ENCODE assay signal across 2 cellular contexts in the genomic region with DNA sequence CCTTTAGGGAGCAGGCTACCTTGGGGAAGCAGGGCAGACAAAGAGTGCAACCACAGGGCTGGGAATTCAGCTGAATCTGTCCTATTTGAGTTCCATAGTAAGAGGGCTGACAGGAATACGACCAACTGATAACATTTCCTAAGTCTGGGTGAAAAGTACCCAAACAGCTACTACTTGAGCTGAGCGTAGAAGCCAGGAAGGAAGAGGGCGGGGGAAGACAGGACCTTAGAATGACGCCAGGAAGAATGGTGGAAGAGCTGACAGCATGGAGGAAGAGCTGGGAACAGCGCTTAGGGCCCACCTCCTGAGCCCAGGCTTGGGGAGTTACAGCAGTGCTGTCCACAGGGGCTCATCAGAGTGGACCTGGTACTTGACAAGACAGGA.
TF ChIP-seq lines count a peak whose summit lies in the region.

No MANE protein-coding gene starts in this region.

TF ChIP-seq in liver, 16 proteins besides CTCF, POLR2A, EP300 and RAD21:
- no peak for TF ChIP-seq EGR1 (IDR thresholded peaks at IDR 0.05; ENCODE audit: low read depth in 2 of 2)
- TF ChIP-seq FOXA1 (IDR thresholded peaks at IDR 0.05) = no peak
- no peak for TF ChIP-seq SP1 (IDR thresholded peaks at IDR 0.05)
- TF ChIP-seq YY1 (IDR thresholded peaks at IDR 0.05) = no peak
- TF ChIP-seq HNF4A (conservative IDR thresholded peaks at IDR 0.05) = no peak
- TF ChIP-seq, protein P1, sequence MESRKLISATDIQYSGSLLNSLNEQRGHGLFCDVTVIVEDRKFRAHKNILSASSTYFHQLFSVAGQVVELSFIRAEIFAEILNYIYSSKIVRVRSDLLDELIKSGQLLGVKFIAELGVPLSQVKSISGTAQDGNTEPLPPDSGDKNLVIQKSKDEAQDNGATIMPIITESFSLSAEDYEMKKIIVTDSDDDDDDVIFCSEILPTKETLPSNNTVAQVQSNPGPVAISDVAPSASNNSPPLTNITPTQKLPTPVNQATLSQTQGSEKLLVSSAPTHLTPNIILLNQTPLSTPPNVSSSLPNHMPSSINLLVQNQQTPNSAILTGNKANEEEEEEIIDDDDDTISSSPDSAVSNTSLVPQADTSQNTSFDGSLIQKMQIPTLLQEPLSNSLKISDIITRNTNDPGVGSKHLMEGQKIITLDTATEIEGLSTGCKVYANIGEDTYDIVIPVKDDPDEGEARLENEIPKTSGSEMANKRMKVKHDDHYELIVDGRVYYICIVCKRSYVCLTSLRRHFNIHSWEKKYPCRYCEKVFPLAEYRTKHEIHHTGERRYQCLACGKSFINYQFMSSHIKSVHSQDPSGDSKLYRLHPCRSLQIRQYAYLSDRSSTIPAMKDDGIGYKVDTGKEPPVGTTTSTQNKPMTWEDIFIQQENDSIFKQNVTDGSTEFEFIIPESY (IDR thresholded peaks at IDR 0.05) = no peak
- TF ChIP-seq, protein P2, sequence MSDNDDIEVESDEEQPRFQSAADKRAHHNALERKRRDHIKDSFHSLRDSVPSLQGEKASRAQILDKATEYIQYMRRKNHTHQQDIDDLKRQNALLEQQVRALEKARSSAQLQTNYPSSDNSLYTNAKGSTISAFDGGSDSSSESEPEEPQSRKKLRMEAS (IDR thresholded peaks at IDR 0.05) = no peak
- TF ChIP-seq NR2F2 (IDR thresholded peaks at IDR 0.05) = peak; percentile 47
TF ChIP-seq in liver: peak in this region for 1.

TF ChIP-seq in HepG2, 621 proteins besides CTCF, POLR2A, EP300 and RAD21:
- TF ChIP-seq, protein P3, sequence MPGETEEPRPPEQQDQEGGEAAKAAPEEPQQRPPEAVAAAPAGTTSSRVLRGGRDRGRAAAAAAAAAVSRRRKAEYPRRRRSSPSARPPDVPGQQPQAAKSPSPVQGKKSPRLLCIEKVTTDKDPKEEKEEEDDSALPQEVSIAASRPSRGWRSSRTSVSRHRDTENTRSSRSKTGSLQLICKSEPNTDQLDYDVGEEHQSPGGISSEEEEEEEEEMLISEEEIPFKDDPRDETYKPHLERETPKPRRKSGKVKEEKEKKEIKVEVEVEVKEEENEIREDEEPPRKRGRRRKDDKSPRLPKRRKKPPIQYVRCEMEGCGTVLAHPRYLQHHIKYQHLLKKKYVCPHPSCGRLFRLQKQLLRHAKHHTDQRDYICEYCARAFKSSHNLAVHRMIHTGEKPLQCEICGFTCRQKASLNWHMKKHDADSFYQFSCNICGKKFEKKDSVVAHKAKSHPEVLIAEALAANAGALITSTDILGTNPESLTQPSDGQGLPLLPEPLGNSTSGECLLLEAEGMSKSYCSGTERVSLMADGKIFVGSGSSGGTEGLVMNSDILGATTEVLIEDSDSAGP (CRISPR knock-in tag; IDR thresholded peaks at IDR 0.05; ENCODE audit: borderline replicate concordance) = no peak
- TF ChIP-seq ZNF235 (CRISPR knock-in tag; IDR thresholded peaks at IDR 0.05; ENCODE audit: borderline replicate concordance) (no peak), CAMTA2 (CRISPR knock-in tag; IDR thresholded peaks at IDR 0.05; ENCODE audit: borderline replicate concordance) (no peak), KDM5B (CRISPR knock-in tag; IDR thresholded peaks at IDR 0.05; ENCODE audit: borderline replicate concordance) (no peak), ZBTB38 (CRISPR knock-in tag; IDR thresholded peaks at IDR 0.05) (no peak), STAT5B (CRISPR knock-in tag; IDR thresholded peaks at IDR 0.05) (no peak), ATF7 (IDR thresholded peaks at IDR 0.05) (no peak), ATF7 (CRISPR knock-in tag; IDR thresholded peaks at IDR 0.05) (no peak), ETV5 (CRISPR knock-in tag; IDR thresholded peaks at IDR 0.05; ENCODE audit: borderline replicate concordance) (no peak), ZNF550 (CRISPR knock-in tag; IDR thresholded peaks at IDR 0.05; ENCODE audit: borderline replicate concordance) (no peak), HHEX (CRISPR knock-in tag; IDR thresholded peaks at IDR 0.05) (no peak), HMG20B (CRISPR knock-in tag; conservative IDR thresholded peaks at IDR 0.05) (no peak), ZNF446 (CRISPR knock-in tag; IDR thresholded peaks at IDR 0.05) (no peak), FIP1L1 (IDR thresholded peaks at IDR 0.05; ENCODE audit: borderline replicate concordance, insufficient read depth, low read depth, low read length) (no peak)
- TF ChIP-seq, protein P4, sequence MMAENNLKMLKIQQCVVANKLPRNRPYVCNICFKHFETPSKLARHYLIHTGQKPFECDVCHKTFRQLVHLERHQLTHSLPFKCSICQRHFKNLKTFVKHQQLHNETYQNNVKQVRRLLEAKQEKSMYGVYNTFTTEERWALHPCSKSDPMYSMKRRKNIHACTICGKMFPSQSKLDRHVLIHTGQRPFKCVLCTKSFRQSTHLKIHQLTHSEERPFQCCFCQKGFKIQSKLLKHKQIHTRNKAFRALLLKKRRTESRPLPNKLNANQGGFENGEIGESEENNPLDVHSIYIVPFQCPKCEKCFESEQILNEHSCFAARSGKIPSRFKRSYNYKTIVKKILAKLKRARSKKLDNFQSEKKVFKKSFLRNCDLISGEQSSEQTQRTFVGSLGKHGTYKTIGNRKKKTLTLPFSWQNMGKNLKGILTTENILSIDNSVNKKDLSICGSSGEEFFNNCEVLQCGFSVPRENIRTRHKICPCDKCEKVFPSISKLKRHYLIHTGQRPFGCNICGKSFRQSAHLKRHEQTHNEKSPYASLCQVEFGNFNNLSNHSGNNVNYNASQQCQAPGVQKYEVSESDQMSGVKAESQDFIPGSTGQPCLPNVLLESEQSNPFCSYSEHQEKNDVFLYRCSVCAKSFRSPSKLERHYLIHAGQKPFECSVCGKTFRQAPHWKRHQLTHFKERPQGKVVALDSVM (CRISPR knock-in tag; IDR thresholded peaks at IDR 0.05) = no peak
- TF ChIP-seq, protein P5, sequence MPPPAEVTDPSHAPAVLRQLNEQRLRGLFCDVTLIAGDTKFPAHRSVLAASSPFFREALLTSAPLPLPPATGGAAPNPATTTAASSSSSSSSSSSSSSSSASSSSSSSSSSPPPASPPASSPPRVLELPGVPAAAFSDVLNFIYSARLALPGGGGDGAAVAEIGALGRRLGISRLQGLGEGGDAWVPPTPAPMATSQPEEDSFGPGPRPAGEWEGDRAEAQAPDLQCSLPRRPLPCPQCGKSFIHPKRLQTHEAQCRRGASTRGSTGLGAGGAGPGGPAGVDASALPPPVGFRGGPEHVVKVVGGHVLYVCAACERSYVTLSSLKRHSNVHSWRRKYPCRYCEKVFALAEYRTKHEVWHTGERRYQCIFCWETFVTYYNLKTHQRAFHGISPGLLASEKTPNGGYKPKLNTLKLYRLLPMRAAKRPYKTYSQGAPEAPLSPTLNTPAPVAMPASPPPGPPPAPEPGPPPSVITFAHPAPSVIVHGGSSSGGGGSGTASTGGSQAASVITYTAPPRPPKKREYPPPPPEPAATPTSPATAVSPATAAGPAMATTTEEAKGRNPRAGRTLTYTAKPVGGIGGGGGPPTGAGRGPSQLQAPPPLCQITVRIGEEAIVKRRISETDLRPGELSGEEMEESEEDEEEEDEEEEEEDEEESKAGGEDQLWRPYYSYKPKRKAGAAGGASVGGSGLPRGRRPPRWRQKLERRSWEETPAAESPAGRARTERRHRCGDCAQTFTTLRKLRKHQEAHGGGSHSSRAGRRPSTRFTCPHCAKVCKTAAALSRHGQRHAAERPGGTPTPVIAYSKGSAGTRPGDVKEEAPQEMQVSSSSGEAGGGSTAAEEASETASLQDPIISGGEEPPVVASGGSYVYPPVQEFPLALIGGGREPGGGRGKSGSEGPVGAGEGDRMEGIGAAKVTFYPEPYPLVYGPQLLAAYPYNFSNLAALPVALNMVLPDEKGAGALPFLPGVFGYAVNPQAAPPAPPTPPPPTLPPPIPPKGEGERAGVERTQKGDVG (CRISPR knock-in tag; IDR thresholded peaks at IDR 0.05; ENCODE audit: borderline replicate concordance) = no peak
- TF ChIP-seq, protein P6, sequence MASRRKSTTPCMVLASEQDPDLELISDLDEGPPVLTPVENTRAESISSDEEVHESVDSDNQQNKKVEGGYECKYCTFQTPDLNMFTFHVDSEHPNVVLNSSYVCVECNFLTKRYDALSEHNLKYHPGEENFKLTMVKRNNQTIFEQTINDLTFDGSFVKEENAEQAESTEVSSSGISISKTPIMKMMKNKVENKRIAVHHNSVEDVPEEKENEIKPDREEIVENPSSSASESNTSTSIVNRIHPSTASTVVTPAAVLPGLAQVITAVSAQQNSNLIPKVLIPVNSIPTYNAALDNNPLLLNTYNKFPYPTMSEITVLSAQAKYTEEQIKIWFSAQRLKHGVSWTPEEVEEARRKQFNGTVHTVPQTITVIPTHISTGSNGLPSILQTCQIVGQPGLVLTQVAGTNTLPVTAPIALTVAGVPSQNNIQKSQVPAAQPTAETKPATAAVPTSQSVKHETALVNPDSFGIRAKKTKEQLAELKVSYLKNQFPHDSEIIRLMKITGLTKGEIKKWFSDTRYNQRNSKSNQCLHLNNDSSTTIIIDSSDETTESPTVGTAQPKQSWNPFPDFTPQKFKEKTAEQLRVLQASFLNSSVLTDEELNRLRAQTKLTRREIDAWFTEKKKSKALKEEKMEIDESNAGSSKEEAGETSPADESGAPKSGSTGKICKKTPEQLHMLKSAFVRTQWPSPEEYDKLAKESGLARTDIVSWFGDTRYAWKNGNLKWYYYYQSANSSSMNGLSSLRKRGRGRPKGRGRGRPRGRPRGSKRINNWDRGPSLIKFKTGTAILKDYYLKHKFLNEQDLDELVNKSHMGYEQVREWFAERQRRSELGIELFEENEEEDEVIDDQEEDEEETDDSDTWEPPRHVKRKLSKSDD (CRISPR knock-in tag; IDR thresholded peaks at IDR 0.05; ENCODE audit: low read depth) = no peak
- TF ChIP-seq, protein P7, sequence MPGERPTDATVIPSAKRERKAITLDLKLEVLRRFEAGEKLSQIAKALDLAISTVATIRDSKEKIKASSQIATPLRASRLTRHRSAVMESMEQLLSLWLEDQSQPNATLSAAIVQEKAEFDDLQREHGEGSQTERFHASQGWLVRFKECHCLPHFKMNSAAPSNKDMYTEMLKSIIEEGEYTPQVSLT (CRISPR knock-in tag; IDR thresholded peaks at IDR 0.05; ENCODE audit: borderline replicate concordance, low read depth) = no peak
- TF ChIP-seq, protein P8, sequence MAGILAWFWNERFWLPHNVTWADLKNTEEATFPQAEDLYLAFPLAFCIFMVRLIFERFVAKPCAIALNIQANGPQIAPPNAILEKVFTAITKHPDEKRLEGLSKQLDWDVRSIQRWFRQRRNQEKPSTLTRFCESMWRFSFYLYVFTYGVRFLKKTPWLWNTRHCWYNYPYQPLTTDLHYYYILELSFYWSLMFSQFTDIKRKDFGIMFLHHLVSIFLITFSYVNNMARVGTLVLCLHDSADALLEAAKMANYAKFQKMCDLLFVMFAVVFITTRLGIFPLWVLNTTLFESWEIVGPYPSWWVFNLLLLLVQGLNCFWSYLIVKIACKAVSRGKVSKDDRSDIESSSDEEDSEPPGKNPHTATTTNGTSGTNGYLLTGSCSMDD (CRISPR knock-in tag; IDR thresholded peaks at IDR 0.05) = no peak
TF ChIP-seq in HepG2: peak in this region for 0.
